Comparison of ENCODE assay signal across 26 cellular contexts in the genomic region with DNA sequence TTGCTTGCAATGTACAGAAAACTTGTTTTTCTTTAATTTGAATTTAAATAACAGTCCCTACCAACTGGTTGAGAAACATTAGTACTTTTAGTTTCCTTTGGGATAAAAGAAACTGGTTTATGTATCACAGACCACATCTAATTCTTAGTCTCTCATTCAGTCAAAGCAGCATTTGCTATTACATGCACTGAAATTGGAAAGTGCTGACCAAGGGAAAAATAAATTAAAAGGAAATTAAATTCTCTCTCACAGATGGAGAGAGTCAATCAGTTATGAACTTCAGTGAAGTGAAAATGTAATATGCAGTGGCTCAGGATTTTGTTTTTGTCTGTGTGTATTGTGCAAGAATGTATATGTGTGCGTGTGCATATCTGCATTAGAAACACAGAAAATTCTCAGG.
"Had no signal": no experiment of that assay in that cellular context is flagged by ENCODE, and none has a peak within 500 bp of the region (broad histone marks: within the 10 kb centered on the region; RNA-seq: fewer than 3 reads in every experiment).

No MANE protein-coding gene starts in this region.

- DNase-seq: stimulated activated CD4-positive, alpha-beta T cell treated with anti-CD3 and anti-CD28 coated beads, Interleukin-2, amount 100 ng/mL, for 48 hours; stimulated activated CD4-positive, alpha-beta T cell treated with anti-CD3 and anti-CD28 coated beads, Interleukin-4, amount 100 ng/mL, for 1 hour; stimulated activated CD4-positive, alpha-beta T cell treated with anti-CD3 and anti-CD28 coated beads, Interleukin-4, amount 100 ng/mL, for 24 hours; stimulated activated CD4-positive, alpha-beta T cell treated with anti-CD3 and anti-CD28 coated beads, Interleukin-4, amount 100 ng/mL, for 4 hours; stimulated activated CD8-positive, alpha-beta memory T cell treated with anti-CD3 and anti-CD28 coated beads, Interleukin-4, amount 100 ng/mL, for 48 hours; stimulated activated naive B cell treated with anti-CD40 and anti-IgM and Interleukin-4, amounts not matched to agents 10 μg/mL and 1 μg/mL and 100 μg/mL, for 72 hours; stimulated activated naive CD4-positive, alpha-beta T cell; stimulated activated naive CD4-positive, alpha-beta T cell treated with Interleukin-2 at 50 U/mL for 16 hours; stimulated activated naive CD8-positive, alpha-beta T cell treated with anti-CD3 and anti-CD28 coated beads, Interleukin-15, amount 100 ng/mL, for 72 hours; stimulated activated naive CD8-positive, alpha-beta T cell treated with anti-CD3 and anti-CD28 coated beads, Interleukin-15, Interleukin-2, amounts not matched to agents 100 U/mL and 50 U/mL, for 24 hours; stomach; substantia nigra; testis; thyroid gland; tibial artery; transverse colon; upper lobe of left lung; upper lobe of right lung; uterus had no signal

- H3K27ac ChIP-seq: stomach, suprapubic skin, testis, thoracic aorta, thyroid gland, tibial artery, tibial nerve, transverse colon, upper lobe of left lung, upper lobe of right lung, uterus, vagina had no signal

- FAIRE-seq: urothelium cell line had no signal

- H3K27me3 ChIP-seq: stomach, suprapubic skin, testis, thyroid gland, tibial artery, tibial nerve, transverse colon, upper lobe of left lung, upper lobe of right lung, uterus, vagina had no signal

- H3K9me3 ChIP-seq: stomach, suprapubic skin, testis, thoracic aorta, thyroid gland, tibial artery, tibial nerve, transverse colon, upper lobe of left lung, upper lobe of right lung, uterus, vagina had no signal

- H3K4me1 ChIP-seq: stomach, suprapubic skin, testis, thyroid gland, tibial nerve, transverse colon, upper lobe of left lung, upper lobe of right lung, vagina had no signal

- H3K36me3 ChIP-seq: stomach, suprapubic skin, thoracic aorta, thyroid gland, tibial artery, tibial nerve, transverse colon, upper lobe of left lung, upper lobe of right lung, uterus, vagina had no signal

- H3K4me3 ChIP-seq: stomach, suprapubic skin, testis, thoracic aorta, thyroid gland, tibial artery, tibial nerve, transverse colon, upper lobe of left lung, upper lobe of right lung, uterus, vagina had no signal

- ATAC-seq: stimulated activated effector memory CD8-positive, alpha-beta T cell treated with anti-CD3 and anti-CD28 coated beads, Interleukin-12 subunit alpha, Interleukin-12 subunit beta, amount 100 ng/mL, for 72 hours; stimulated activated memory B cell treated with anti-CD40 and anti-IgM and Interleukin-4, amounts not matched to agents 10 μg/mL and 1 μg/mL and 100 μg/mL, for 72 hours; stimulated activated naive B cell treated with anti-CD40 and anti-IgM and Interleukin-4, amounts not matched to agents 10 μg/mL and 1 μg/mL and 100 μg/mL, for 72 hours; stimulated activated naive CD8-positive, alpha-beta T cell treated with anti-CD3 and anti-CD28 coated beads, Interleukin-15, amount 100 ng/mL, for 72 hours; stimulated activated naive CD8-positive, alpha-beta T cell treated with anti-CD3 and anti-CD28 coated beads, Interleukin-15, Interleukin-2, amounts not matched to agents 100 U/mL and 50 U/mL, for 24 hours; upper lobe of right lung had no signal
